10 cellular contexts compared by ENCODE assay signal in the genomic region with DNA sequence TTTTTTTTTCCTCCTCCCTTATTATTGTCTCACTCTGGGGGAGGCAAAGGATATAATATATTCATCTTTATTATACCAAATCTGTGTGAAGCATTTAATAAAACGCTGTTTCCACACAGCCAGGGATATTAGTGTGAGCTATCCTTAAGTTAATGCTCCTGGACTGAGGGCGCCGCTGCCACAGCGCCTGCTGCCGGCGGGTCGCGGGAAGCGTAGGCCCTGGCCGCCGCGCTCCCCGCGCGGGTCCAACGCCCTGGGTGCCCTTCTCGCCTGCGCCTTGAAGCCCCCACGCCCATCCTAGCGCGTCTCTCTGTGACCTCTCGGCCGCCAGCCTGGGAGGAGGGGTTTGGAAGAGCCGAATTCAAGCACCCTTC. TPM values are rescaled to one million over a fixed set of nuclear protein-coding genes. Genes with fewer than 3 reads are reported as not detected.
A peak's percentile ranks its signal among the peaks of the same experiment; 100 is the strongest.
DNase-seq lines count a peak whose midpoint lies in the region; ATAC-seq and TF ChIP-seq lines count a peak whose summit lies in the region.
"Had no signal": no experiment of that assay in that cellular context is flagged by ENCODE, and none has a peak within 500 bp of the region (broad histone marks: within the 10 kb centered on the region; RNA-seq: fewer than 3 reads in every experiment).

No MANE protein-coding gene starts in this region.

- peak; percentile 70 for DNase-seq in activated CD8-positive, alpha-beta memory T cell treated with anti-CD3 and anti-CD28 coated beads, Interleukin-2, amount 50 U/mL, for 48 hours
- no peak for DNase-seq in activated CD8-positive, alpha-beta memory T cell treated with anti-CD3 and anti-CD28 coated beads, Interleukin-2, amount 50 U/mL, for 4 hours
- DNase-seq in activated naive CD4-positive, alpha-beta T cell treated with anti-CD3 and anti-CD28 coated beads, Interleukin-2, amount 50 U/mL, for 72 hours (ENCODE audit: low spot score in 2 of 2): no peak
- DNase-seq in right atrium auricular region (ENCODE audit: low spot score) (no peak), thoracic aorta (ENCODE audit: low spot score) (no peak)

- no peaks in the 10 kb centered on the region for H3K9me3 Mint-ChIP-seq in activated naive CD4-positive, alpha-beta T cell treated with anti-CD3 and anti-CD28 coated beads, Interleukin-2, amount 50 U/mL, for 72 hours
- H3K9me3 Mint-ChIP-seq: natural killer cell treated with Interleukin-12 subunit alpha and Interleukin-12 subunit beta and Interleukin-15 and Interleukin-18, amount 100 ng/mL, for 72 hours had no signal

- H3K36me3 Mint-ChIP-seq in activated naive CD4-positive, alpha-beta T cell treated with anti-CD3 and anti-CD28 coated beads, Interleukin-2, amount 50 U/mL, for 72 hours: peaks cover 4 to 5% of the 10 kb centered on the region in 2 donors
- H3K36me3 Mint-ChIP-seq: natural killer cell treated with Interleukin-12 subunit alpha and Interleukin-12 subunit beta and Interleukin-15 and Interleukin-18, amount 100 ng/mL, for 72 hours had no signal

- ATAC-seq in activated naive CD4-positive, alpha-beta T cell treated with anti-CD3 and anti-CD28 coated beads, Interleukin-2, amount 50 U/mL, for 72 hours: peak; percentile 47 to 81
- ATAC-seq in thoracic aorta (ENCODE audit: insufficient number of reproducible peaks, low FRiP score, low read depth) (no peak), HG03342 (IDR thresholded peaks at IDR 0.05; ENCODE audit: unreplicated experiment) (no peak), HG03175 (IDR thresholded peaks at IDR 0.05; ENCODE audit: unreplicated experiment) (no peak), HG03025 (IDR thresholded peaks at IDR 0.05; ENCODE audit: low FRiP score, unreplicated experiment) (no peak)

- peaks cover 0 to 14% of the 10 kb centered on the region in 2 donors for H3K4me1 ChIP-seq in right atrium auricular region
- peaks cover 0 to 10% of the 10 kb centered on the region in 2 donors for H3K4me1 ChIP-seq in thoracic aorta (ENCODE audit: control insufficient read depth in 1 of 2, low read depth in 2 of 2)
- H3K4me1 ChIP-seq: BLaER1 had no signal

- no peaks in the 10 kb centered on the region for H3K36me3 ChIP-seq in right atrium auricular region
- no peaks in the 10 kb centered on the region for H3K36me3 ChIP-seq in thoracic aorta
- H3K36me3 ChIP-seq: BLaER1 had no signal

- no peak overlapping the region for H3K27ac Mint-ChIP-seq in activated naive CD4-positive, alpha-beta T cell treated with anti-CD3 and anti-CD28 coated beads, Interleukin-2, amount 50 U/mL, for 72 hours
- H3K27ac Mint-ChIP-seq: natural killer cell treated with Interleukin-12 subunit alpha and Interleukin-12 subunit beta and Interleukin-15 and Interleukin-18, amount 100 ng/mL, for 72 hours had no signal

- H3K27ac ChIP-seq in right atrium auricular region (no peak overlapping the region), thoracic aorta (no peak overlapping the region)
- H3K27ac ChIP-seq: BLaER1 had no signal

- peaks cover 38 to 44% of the 10 kb centered on the region in 2 donors for H3K27me3 ChIP-seq in right atrium auricular region
- peaks cover 28% of the 10 kb centered on the region for H3K27me3 ChIP-seq in thoracic aorta (replicated peaks; ENCODE audit: insufficient read depth)

- H3K9me3 ChIP-seq in right atrium auricular region: no peaks in the 10 kb centered on the region
- H3K9me3 ChIP-seq in thoracic aorta: no peaks in the 10 kb centered on the region
- H3K9me3 ChIP-seq: BLaER1 had no signal

- H3K4me3 ChIP-seq in right atrium auricular region (no peak overlapping the region), thoracic aorta (no peak overlapping the region)
- H3K4me3 ChIP-seq: BLaER1 had no signal

- peak; percentile 10 to 57 for TF ChIP-seq CTCF in right atrium auricular region (IDR thresholded peaks at IDR 0.05)
- TF ChIP-seq CTCF in thoracic aorta (IDR thresholded peaks at IDR 0.05): peak; percentile 18

RNA-seq across cellular contexts. Expression of gene LBX1, which starts 9.5 kb away (rescaled TPM):
- not detected for total RNA-seq in activated naive CD4-positive, alpha-beta T cell treated with anti-CD3 and anti-CD28 coated beads, Interleukin-2, amount 50 U/mL, for 72 hours
- total RNA-seq in right atrium auricular region: not detected
- total RNA-seq in thoracic aorta: not detected
- total RNA-seq: natural killer cell treated with Interleukin-12 subunit alpha and Interleukin-12 subunit beta and Interleukin-15 and Interleukin-18, amount 100 ng/mL, for 72 hours had no signal

Comparison
In these comparisons a context has a peak if more than half of its experiments do, and no peak if none do; other contexts are left out.
1. ATAC-seq: peak in activated naive CD4-positive, alpha-beta T cell treated with anti-CD3 and anti-CD28 coated beads, Interleukin-2, amount 50 U/mL, for 72 hours (2 of 2); none in thoracic aorta (single experiment), HG03342 (single experiment), HG03175 (single experiment) and HG03025 (single experiment).